Comparison of ENCODE assay signal across 1 cellular context in genomic region chr15:89746386-89746974, GRCh38.
TF ChIP-seq lines count a peak whose summit lies in the region.

No MANE protein-coding gene starts in this region.

TF ChIP-seq in HEK293, 187 proteins besides CTCF, POLR2A, EP300 and RAD21 (continued from another document):
- TF ChIP-seq, protein P1, sequence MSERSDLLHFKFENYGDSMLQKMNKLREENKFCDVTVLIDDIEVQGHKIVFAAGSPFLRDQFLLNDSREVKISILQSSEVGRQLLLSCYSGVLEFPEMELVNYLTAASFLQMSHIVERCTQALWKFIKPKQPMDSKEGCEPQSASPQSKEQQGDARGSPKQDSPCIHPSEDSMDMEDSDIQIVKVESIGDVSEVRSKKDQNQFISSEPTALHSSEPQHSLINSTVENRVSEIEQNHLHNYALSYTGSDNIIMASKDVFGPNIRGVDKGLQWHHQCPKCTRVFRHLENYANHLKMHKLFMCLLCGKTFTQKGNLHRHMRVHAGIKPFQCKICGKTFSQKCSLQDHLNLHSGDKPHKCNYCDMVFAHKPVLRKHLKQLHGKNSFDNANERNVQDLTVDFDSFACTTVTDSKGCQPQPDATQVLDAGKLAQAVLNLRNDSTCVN (tag by site-specific recombination; optimal IDR thresholded peaks at IDR 0.05): peak; percentile 7
- TF ChIP-seq SP3 (tag by site-specific recombination; IDR thresholded peaks at IDR 0.05) (peak; percentile 44), KLF8 (tag by site-specific recombination; IDR thresholded peaks at IDR 0.05) (peak; percentile 41; the same call in 1 of the 2 replicates), ZNF112 (tag by site-specific recombination; IDR thresholded peaks at IDR 0.05) (no peak)
